18 cellular contexts compared by ENCODE assay signal in the genomic region with DNA sequence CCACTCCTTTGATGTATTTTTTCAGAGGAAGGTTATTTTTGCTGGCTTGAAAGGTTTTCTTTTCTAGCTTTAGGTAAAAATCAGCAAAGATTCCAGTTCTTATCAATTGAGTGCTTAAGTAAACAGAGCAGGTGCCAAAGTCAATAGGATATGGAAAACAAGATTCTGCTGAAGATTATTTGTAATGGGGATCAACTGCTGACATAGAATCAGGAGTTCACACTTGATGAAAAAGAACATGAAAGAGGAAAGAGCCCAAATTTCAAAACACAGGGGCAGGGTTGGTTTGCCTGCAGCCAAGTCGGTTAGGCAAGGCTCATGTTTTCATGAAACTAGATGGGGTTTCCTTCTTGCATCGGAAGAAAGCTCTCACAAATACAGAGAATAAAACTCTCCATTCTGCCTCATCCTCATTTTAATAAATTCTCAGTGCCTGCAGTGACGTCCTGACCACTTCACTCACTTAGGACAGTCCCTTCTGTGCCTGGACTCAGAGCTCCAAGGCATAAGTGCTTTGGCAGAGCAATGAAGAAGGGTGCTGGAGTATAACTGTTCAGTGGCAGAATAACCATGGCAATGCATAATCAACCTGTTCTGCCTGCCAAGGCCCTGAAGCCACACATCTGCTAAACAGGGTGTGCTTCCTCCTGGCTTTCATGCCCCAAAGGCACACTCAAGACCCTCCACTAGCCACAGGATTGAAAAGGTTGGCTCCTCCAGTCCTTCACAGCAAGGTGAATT.
DNase-seq lines count a peak whose midpoint lies in the region; ATAC-seq, FAIRE-seq and TF ChIP-seq lines count a peak whose summit lies in the region.
"Had no signal": no experiment of that assay in that cellular context is flagged by ENCODE, and none has a peak within 500 bp of the region (broad histone marks: within the 10 kb centered on the region; RNA-seq: fewer than 3 reads in every experiment).

No MANE protein-coding gene starts in this region.

- FAIRE-seq in small intestine (lab: Jason Lieb, UNC) = no peak

- 60 to 79% methylated on average over 3 of the region's 3 CpGs for WGBS in gastroesophageal sphincter (ENCODE audit: low coverage in 1 of 2), 2 donors
- 45 to 56% (median 46%) methylated on average over 3 of the region's 3 CpGs for WGBS in small intestine, 3 donors

- BruUV-seq in OCI-LY7 (replicated peaks; lab: Mats Ljungman, UMichigan) = no TSS peak

- TF ChIP-seq POLR2A in gastroesophageal sphincter (IDR thresholded peaks at IDR 0.05) = no peak

- no peak overlapping the region for H3K4me2 ChIP-seq in OCI-LY7 (ENCODE audit: low read length)

- no peak overlapping the region for H2AFZ ChIP-seq in OCI-LY7 (ENCODE audit: low read length)

- ATAC-seq in gastroesophageal sphincter (peak; percentile 18), HG03432 (IDR thresholded peaks at IDR 0.05; ENCODE audit: unreplicated experiment) (no peak)
- ATAC-seq in activated naive CD4-positive, alpha-beta T cell treated with anti-CD3 and anti-CD28 coated beads, Interleukin-2, amount 50 U/mL, for 72 hours = no peak
- ATAC-seq: activated T-cell treated with anti-CD3 and anti-CD28 coated beads, Interleukin-2, amount 50 U/mL, for 4 hours had no signal

- CTCF ChIA-PET in OCI-LY7 (lab: Charles Lee; ENCODE audit: unreplicated experiment) = no interaction called here

- peak overlapping the region in 3 of 4 donors; percentile 30 to 52 (median 41) for H3K27ac ChIP-seq in gastroesophageal sphincter
- H3K27ac ChIP-seq in small intestine (ENCODE audit: low read depth in 1 of 2, low read length in 1 of 2) = no peak overlapping the region
- H3K27ac ChIP-seq in OCI-LY7 (ENCODE audit: low read depth, low read length, poor library complexity, severe bottlenecking) = no peak overlapping the region
- H3K27ac ChIP-seq: 22Rv1, cardiac muscle cell, prostate gland, SK-N-MC had no signal

- no peaks in the 10 kb centered on the region for H3K9me2 ChIP-seq in OCI-LY7 (ENCODE audit: insufficient read depth, low read length)

- no peaks in the 10 kb centered on the region for H3K9me3 Mint-ChIP-seq in activated naive CD4-positive, alpha-beta T cell treated with anti-CD3 and anti-CD28 coated beads, Interleukin-2, amount 50 U/mL, for 72 hours
- H3K9me3 Mint-ChIP-seq: activated T-cell treated with anti-CD3 and anti-CD28 coated beads, Interleukin-2, amount 50 U/mL, for 4 hours; CD4-positive, alpha-beta memory T cell had no signal

- H3K4me1 ChIP-seq in gastroesophageal sphincter (peaks cover 5 to 74% (median 18%) of the 10 kb centered on the region in 3 donors), small intestine (ENCODE audit: control insufficient read depth in 2 of 2, insufficient read depth in 1 of 2, low read depth in 1 of 2, low read length in 1 of 2) (peaks cover 6 to 8% of the 10 kb centered on the region in 2 donors), OCI-LY7 (ENCODE audit: insufficient read depth, low read length, poor library complexity, severe bottlenecking) (no peaks in the 10 kb centered on the region)
- H3K4me1 ChIP-seq: HAP-1 had no signal

- H3K27me3 ChIP-seq in gastroesophageal sphincter (no peaks in the 10 kb centered on the region), small intestine (ENCODE audit: control insufficient read depth in 2 of 2, insufficient read depth in 2 of 2, low read length in 2 of 2) (no peaks in the 10 kb centered on the region)
- H3K27me3 ChIP-seq: cardiac muscle cell had no signal

- H3K36me3 ChIP-seq in gastroesophageal sphincter = no peaks in the 10 kb centered on the region
- no peaks in the 10 kb centered on the region for H3K36me3 ChIP-seq in small intestine (ENCODE audit: control insufficient read depth in 2 of 2, insufficient read depth in 2 of 2, low read length in 2 of 2)
- H3K36me3 ChIP-seq in OCI-LY7 (ENCODE audit: insufficient read depth, low read length) = no peaks in the 10 kb centered on the region
- H3K36me3 ChIP-seq: cardiac muscle cell, HAP-1, prostate gland had no signal

- no peak for TF ChIP-seq EP300 in gastroesophageal sphincter (IDR thresholded peaks at IDR 0.05)

- peak; percentile 31 for DNase-seq in DMS 273 (lab: John Stamatoyannopoulos, UW; ENCODE audit: unreplicated experiment)
- no peak for DNase-seq in DMS 273 treated with DMSO at 0.1 percent for 48 hours (lab: John Stamatoyannopoulos, UW)
- peak; percentile 31 for DNase-seq in NCI-H2029 (lab: John Stamatoyannopoulos, UW)
- DNase-seq in small intestine = peak; percentile 12
- no peak for DNase-seq in OCI-LY7 (ENCODE audit: low spot score)
- no peak for DNase-seq in activated naive CD4-positive, alpha-beta T cell treated with anti-CD3 and anti-CD28 coated beads, Interleukin-2, amount 50 U/mL, for 72 hours (ENCODE audit: low spot score in 2 of 2)
- DNase-seq: activated CD4-positive, alpha-beta T cell treated with anti-CD3 and anti-CD28 coated beads, Interleukin-2, amount 50 U/mL, for 48 hours; activated T-cell treated with anti-CD3 and anti-CD28 coated beads, Interleukin-2, amount 50 U/mL, for 4 hours; CD4-positive, alpha-beta memory T cell; effector CD8-positive, alpha-beta T cell; OCI-M1 had no signal

- no peaks in the 10 kb centered on the region for H4K20me1 ChIP-seq in OCI-LY7 (ENCODE audit: insufficient read depth, low read length)

- TF ChIP-seq CTCF in gastroesophageal sphincter (IDR thresholded peaks at IDR 0.05) = no peak
- no peak for TF ChIP-seq CTCF in OCI-LY7 (conservative IDR thresholded peaks at IDR 0.05; ENCODE audit: low read length)

- H3K9me3 ChIP-seq in gastroesophageal sphincter (no peaks in the 10 kb centered on the region), small intestine (ENCODE audit: control insufficient read depth, low read depth) (no peaks in the 10 kb centered on the region), OCI-LY7 (ENCODE audit: low read length) (no peaks in the 10 kb centered on the region)
- H3K9me3 ChIP-seq: HAP-1, prostate gland had no signal

- intact Hi-C loops in OCI-LY7 (cut with micrococcal nuclease; ENCODE audit: unreplicated experiment) = no loop called here

- no peaks in the 10 kb centered on the region for H3K36me3 Mint-ChIP-seq in activated naive CD4-positive, alpha-beta T cell treated with anti-CD3 and anti-CD28 coated beads, Interleukin-2, amount 50 U/mL, for 72 hours

- H3K4me3 ChIP-seq in gastroesophageal sphincter (no peak overlapping the region), small intestine (ENCODE audit: low read depth in 1 of 2, low read length in 2 of 2) (no peak overlapping the region), OCI-LY7 (ENCODE audit: low read depth, low read length, poor library complexity, severe bottlenecking) (no peak overlapping the region)
- H3K4me3 ChIP-seq: cardiac muscle cell, HAP-1, prostate gland, SK-N-MC had no signal

- H3K79me2 ChIP-seq in OCI-LY7 (ENCODE audit: insufficient read depth, low read depth, low read length) = no peaks in the 10 kb centered on the region

- no peak overlapping the region for H3K27ac Mint-ChIP-seq in activated naive CD4-positive, alpha-beta T cell treated with anti-CD3 and anti-CD28 coated beads, Interleukin-2, amount 50 U/mL, for 72 hours

- POLR2A ChIA-PET in OCI-LY7 (lab: Charles Lee) = no interaction called here

Comparison
In these comparisons a context has a peak if more than half of its experiments do, and no peak if none do; other contexts are left out.
1. DNase-seq: peak in DMS 273 (single experiment), NCI-H2029 (single experiment) and small intestine (single experiment); none in DMS 273 treated with DMSO at 0.1 percent for 48 hours (single experiment), OCI-LY7 (single experiment) and activated naive CD4-positive, alpha-beta T cell treated with anti-CD3 and anti-CD28 coated beads, Interleukin-2, amount 50 U/mL, for 72 hours (0 of 2).
2. H3K27ac ChIP-seq: peak in gastroesophageal sphincter (3 of 4); none in small intestine (0 of 2) and OCI-LY7 (single experiment).